Comparison of ENCODE assay signal across 18 cellular contexts in genomic region chr5:82833277-82833676, GRCh38.
"Had no signal": no experiment of that assay in that cellular context is flagged by ENCODE, and none has a peak within 500 bp of the region (broad histone marks: within the 10 kb centered on the region; RNA-seq: fewer than 3 reads in every experiment).

No MANE protein-coding gene starts in this region.

- ATAC-seq: Panc1, PC-3 had no signal

- H3K27ac ChIP-seq: RWPE1 had no signal

- DNase-seq: KBM-7, MV-4-11, NCI-H1048, NCI-H1105, NCI-H1417, NCI-H146, NCI-H1694 treated with DMSO at 0.1 percent for 48 hours, NCI-H1930, NCI-H2081, NCI-H2107, NCI-H2227 treated with DMSO at 0.1 percent for 48 hours, NCI-H524, NCI-H526 treated with DMSO at 0.1 percent for 48 hours, NCI-H748 treated with DMSO at 0.1 percent for 48 hours, PC-3, SHP77 had no signal
